2 cellular contexts compared by ENCODE assay signal in the genomic region with DNA sequence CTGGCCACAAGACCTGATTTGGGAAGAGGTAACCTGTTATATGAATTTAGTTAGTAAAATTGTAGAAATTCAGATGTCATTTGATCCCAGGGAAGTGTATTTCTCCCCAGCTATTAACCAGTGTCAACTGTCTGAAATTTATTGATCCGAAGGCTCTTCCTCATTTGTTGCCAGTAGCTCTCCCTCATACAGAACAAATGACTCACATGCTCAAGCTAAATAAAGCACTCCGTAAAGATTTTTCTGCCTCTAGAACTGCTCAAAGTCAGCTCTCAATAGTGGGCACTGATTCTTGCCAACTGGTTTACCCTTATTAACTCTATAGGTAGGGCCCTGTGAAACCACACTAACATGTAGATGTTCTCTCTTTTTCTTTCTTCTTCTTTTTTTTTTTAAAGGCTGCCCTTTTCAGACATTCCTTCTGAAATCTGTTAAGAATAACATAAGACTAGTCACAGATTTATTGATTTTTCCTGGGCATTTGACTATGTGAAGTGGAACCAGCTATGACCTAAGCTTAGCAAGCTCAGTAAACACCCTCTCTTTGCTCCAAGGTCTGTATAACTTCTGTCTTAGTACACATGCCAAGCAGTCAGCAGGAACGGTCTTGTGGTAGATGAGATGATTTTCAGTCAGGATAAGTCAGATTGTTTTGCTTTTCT.
A peak's percentile ranks its signal among the peaks of the same experiment; 100 is the strongest.
TF ChIP-seq lines count a peak whose summit lies in the region.

No MANE protein-coding gene starts in this region.

TF ChIP-seq in IMR-90, 13 proteins besides CTCF, POLR2A, EP300 and RAD21:
- TF ChIP-seq MAZ (IDR thresholded peaks at IDR 0.05; ENCODE audit: borderline replicate concordance, low read depth, low read length) (no peak), BHLHE40 (IDR thresholded peaks at IDR 0.05; ENCODE audit: low read depth, low read length) (no peak), FOS (IDR thresholded peaks at IDR 0.05; ENCODE audit: low read depth, low read length) (0 out of 2 replicates have a peak, but pooled peaks have one; percentile 13), MAFK (IDR thresholded peaks at IDR 0.05; ENCODE audit: low read depth, low read length) (no peak), NFE2L2 (IDR thresholded peaks at IDR 0.05; ENCODE audit: low read depth, low read length) (no peak)
- TF ChIP-seq, protein P1, sequence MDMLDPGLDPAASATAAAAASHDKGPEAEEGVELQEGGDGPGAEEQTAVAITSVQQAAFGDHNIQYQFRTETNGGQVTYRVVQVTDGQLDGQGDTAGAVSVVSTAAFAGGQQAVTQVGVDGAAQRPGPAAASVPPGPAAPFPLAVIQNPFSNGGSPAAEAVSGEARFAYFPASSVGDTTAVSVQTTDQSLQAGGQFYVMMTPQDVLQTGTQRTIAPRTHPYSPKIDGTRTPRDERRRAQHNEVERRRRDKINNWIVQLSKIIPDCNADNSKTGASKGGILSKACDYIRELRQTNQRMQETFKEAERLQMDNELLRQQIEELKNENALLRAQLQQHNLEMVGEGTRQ (IDR thresholded peaks at IDR 0.05; ENCODE audit: low read depth, low read length) = no peak

TF ChIP-seq in SK-N-SH treated with all-trans-retinoic acid at 6 μM for 48 hours, 23 proteins besides CTCF, POLR2A, EP300 and RAD21:
- TF ChIP-seq, protein P2, sequence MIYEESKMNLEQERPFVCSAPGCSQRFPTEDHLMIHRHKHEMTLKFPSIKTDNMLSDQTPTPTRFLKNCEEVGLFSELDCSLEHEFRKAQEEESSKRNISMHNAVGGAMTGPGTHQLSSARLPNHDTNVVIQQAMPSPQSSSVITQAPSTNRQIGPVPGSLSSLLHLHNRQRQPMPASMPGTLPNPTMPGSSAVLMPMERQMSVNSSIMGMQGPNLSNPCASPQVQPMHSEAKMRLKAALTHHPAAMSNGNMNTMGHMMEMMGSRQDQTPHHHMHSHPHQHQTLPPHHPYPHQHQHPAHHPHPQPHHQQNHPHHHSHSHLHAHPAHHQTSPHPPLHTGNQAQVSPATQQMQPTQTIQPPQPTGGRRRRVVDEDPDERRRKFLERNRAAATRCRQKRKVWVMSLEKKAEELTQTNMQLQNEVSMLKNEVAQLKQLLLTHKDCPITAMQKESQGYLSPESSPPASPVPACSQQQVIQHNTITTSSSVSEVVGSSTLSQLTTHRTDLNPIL (CRISPR knock-in tag; IDR thresholded peaks at IDR 0.05; ENCODE audit: low read depth) = no peak
- TF ChIP-seq ARNTL (CRISPR knock-in tag; IDR thresholded peaks at IDR 0.05; ENCODE audit: borderline replicate concordance, low read depth) (no peak), CSDC2 (CRISPR knock-in tag; IDR thresholded peaks at IDR 0.05) (no peak), ZNF8 (CRISPR knock-in tag; IDR thresholded peaks at IDR 0.05) (no peak), ZNF70 (CRISPR knock-in tag; IDR thresholded peaks at IDR 0.05) (no peak), ZFP30 (CRISPR knock-in tag; IDR thresholded peaks at IDR 0.05) (no peak), ZC3H10 (CRISPR knock-in tag; IDR thresholded peaks at IDR 0.05) (no peak), GLIS3 (CRISPR knock-in tag; IDR thresholded peaks at IDR 0.05) (no peak), ESRRG (CRISPR knock-in tag; IDR thresholded peaks at IDR 0.05) (no peak), TCF4 (CRISPR knock-in tag; IDR thresholded peaks at IDR 0.05; ENCODE audit: borderline replicate concordance) (no peak), OSR1 (CRISPR knock-in tag; IDR thresholded peaks at IDR 0.05) (no peak), BACH2 (CRISPR knock-in tag; IDR thresholded peaks at IDR 0.05; ENCODE audit: borderline replicate concordance) (no peak), TOX (CRISPR knock-in tag; IDR thresholded peaks at IDR 0.05; ENCODE audit: borderline replicate concordance) (no peak)
- TF ChIP-seq, protein P3, sequence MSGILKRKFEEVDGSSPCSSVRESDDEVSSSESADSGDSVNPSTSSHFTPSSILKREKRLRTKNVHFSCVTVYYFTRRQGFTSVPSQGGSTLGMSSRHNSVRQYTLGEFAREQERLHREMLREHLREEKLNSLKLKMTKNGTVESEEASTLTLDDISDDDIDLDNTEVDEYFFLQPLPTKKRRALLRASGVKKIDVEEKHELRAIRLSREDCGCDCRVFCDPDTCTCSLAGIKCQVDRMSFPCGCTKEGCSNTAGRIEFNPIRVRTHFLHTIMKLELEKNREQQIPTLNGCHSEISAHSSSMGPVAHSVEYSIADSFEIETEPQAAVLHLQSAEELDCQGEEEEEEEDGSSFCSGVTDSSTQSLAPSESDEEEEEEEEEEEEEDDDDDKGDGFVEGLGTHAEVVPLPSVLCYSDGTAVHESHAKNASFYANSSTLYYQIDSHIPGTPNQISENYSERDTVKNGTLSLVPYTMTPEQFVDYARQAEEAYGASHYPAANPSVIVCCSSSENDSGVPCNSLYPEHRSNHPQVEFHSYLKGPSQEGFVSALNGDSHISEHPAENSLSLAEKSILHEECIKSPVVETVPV (CRISPR knock-in tag; IDR thresholded peaks at IDR 0.05) = no peak
